1 cellular context compared by ENCODE assay signal in genomic region chr6:134689676-134690447, GRCh38.
TF ChIP-seq lines count a peak whose summit lies in the region.

No MANE protein-coding gene starts in this region.

TF ChIP-seq in SK-N-SH treated with all-trans-retinoic acid at 6 μM for 48 hours, 23 proteins besides CTCF, POLR2A, EP300 and RAD21 (continued from another document):
- no peak for TF ChIP-seq RARB (CRISPR knock-in tag; IDR thresholded peaks at IDR 0.05)
- no peak for TF ChIP-seq PPARA (CRISPR knock-in tag; IDR thresholded peaks at IDR 0.05; ENCODE audit: borderline replicate concordance)
- no peak for TF ChIP-seq BACH2 (CRISPR knock-in tag; IDR thresholded peaks at IDR 0.05; ENCODE audit: borderline replicate concordance)
- no peak for TF ChIP-seq ZNF565 (CRISPR knock-in tag; conservative IDR thresholded peaks at IDR 0.05; ENCODE audit: low read depth)
- no peak for TF ChIP-seq ZFP3 (CRISPR knock-in tag; IDR thresholded peaks at IDR 0.05)
TF ChIP-seq in SK-N-SH treated with all-trans-retinoic acid at 6 μM for 48 hours: peak in this region for 0.
